Comparison of ENCODE assay signal across 12 cellular contexts in the genomic region with DNA sequence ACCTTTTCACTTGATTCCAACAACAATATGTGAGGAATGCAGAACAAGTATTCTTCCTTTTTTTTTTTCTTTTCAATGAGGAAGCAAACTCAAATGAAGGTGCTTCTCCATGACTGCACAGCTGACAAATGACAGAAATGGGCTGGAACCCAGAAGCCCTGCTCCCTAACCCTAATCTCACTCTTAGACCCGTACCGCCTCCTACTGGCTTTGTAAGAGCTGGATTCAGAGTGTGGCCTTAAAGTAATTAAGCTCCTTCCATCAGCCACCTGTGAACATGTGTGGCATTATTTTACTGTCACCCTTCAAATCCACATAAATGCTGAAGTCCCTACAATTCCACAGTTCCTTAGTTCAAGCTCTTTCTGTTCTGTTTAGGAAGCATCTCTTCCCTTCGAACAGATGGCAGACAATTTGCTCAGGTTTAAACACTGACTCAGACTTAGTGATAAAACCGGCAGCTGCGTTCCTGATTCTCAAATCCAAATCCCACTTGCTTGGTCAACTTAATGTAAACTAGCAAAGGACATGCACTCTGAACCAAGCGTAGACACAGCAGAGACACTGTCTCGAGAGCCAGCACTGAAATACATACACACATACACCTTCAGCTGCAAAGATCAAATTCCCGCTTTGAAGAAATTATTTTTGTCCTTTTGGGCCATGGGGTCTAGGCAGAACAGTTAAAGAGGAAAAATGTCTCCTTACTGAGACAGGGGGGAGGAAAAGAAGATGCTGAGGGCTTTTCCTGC.
A peak's percentile ranks its signal among the peaks of the same experiment; 100 is the strongest.
DNase-seq lines count a peak whose midpoint lies in the region; ATAC-seq, FAIRE-seq and TF ChIP-seq lines count a peak whose summit lies in the region.
"Had no signal": no experiment of that assay in that cellular context is flagged by ENCODE, and none has a peak within 500 bp of the region (broad histone marks: within the 10 kb centered on the region; RNA-seq: fewer than 3 reads in every experiment).

No MANE protein-coding gene starts in this region.

- H3K27ac Mint-ChIP-seq in WTC11 = no peak overlapping the region
- H3K27ac Mint-ChIP-seq: T-helper 1 cell treated with Interleukin-12 subunit alpha and Interleukin-12 subunit beta and Interleukin-4 antibody, amounts not matched to agents 30 μg/mL and 1 μg/mL, for 36 hours had no signal

- H3K27ac ChIP-seq in kidney (ENCODE audit: low read depth in 2 of 2, low read length in 2 of 2) = no peak overlapping the region
- H3K27ac ChIP-seq: ascending aorta had no signal

- peak; percentile 81 for ATAC-seq in WTC11
- ATAC-seq in HG03135 (IDR thresholded peaks at IDR 0.05; ENCODE audit: unreplicated experiment) = no peak

- CTCF ChIA-PET in WTC11 (lab: Charles Lee) = interaction anchor here (0.6 to 2.0 kb wide), 41 partner anchors 9 to 655 kb away, joined by 3 to 38 read pairs (median 4); a partner anchor contains a TSS

- intact Hi-C loops in kidney (cut with DNase I) = no loop called here

- TF ChIP-seq CTCF in LNCaP clone FGC (IDR thresholded peaks at IDR 0.05; ENCODE audit: control insufficient read depth, extremely low read depth, insufficient read depth) = peak; percentile 46
- no peak for TF ChIP-seq CTCF in WTC11 (IDR thresholded peaks at IDR 0.05)
- no peak for TF ChIP-seq CTCF in kidney (IDR thresholded peaks at IDR 0.05; ENCODE audit: borderline replicate concordance, extremely low read depth, insufficient read depth)

- no peaks in the 10 kb centered on the region for H3K36me3 ChIP-seq in kidney (ENCODE audit: control insufficient read depth in 1 of 2, insufficient read depth in 2 of 2, low read length in 2 of 2)
- H3K36me3 ChIP-seq: ascending aorta had no signal

- FAIRE-seq in kidney (lab: Jason Lieb, UNC) = no peak

- H3K27me3 Mint-ChIP-seq in WTC11 (ENCODE audit: low read depth) = no peaks in the 10 kb centered on the region

- POLR2A ChIA-PET in WTC11 (lab: Charles Lee) = interaction anchor here (0.6 kb wide), 1 partner anchor 126 kb away, joined by 3 read pairs; no protein-coding TSS in a partner anchor

- H3K4me1 ChIP-seq in kidney (ENCODE audit: control insufficient read depth in 1 of 2, insufficient read depth in 1 of 2, low read depth in 1 of 2, low read length in 2 of 2) = peaks cover 0 to 6% of the 10 kb centered on the region in 2 donors
- H3K4me1 ChIP-seq: ascending aorta had no signal

- no peaks in the 10 kb centered on the region for H3K9me3 ChIP-seq in kidney (ENCODE audit: control insufficient read depth in 1 of 2, low read length in 2 of 2)
- H3K9me3 ChIP-seq: ascending aorta had no signal

- no peak overlapping the region for H3K4me3 ChIP-seq in LNCaP clone FGC (ENCODE audit: low read depth, low read length)
- no peak overlapping the region for H3K4me3 ChIP-seq in kidney (ENCODE audit: low read length in 2 of 2)
- H3K4me3 ChIP-seq: ascending aorta had no signal

- peaks cover 12% of the 10 kb centered on the region for H3K9me3 Mint-ChIP-seq in WTC11
- H3K9me3 Mint-ChIP-seq: T-helper 1 cell treated with Interleukin-12 subunit alpha and Interleukin-12 subunit beta and Interleukin-4 antibody, amounts not matched to agents 30 μg/mL and 1 μg/mL, for 36 hours had no signal

- no peaks in the 10 kb centered on the region for H3K4me1 Mint-ChIP-seq in WTC11

- no peak overlapping the region for H3K9ac ChIP-seq in kidney (ENCODE audit: low read length in 2 of 2)

- H3K36me3 Mint-ChIP-seq in WTC11 = 0 out of 2 replicates have a peak, but pooled peaks cover 3% of the 10 kb centered on the region

- H3K4me3 Mint-ChIP-seq in WTC11 = no peak overlapping the region
- H3K4me3 Mint-ChIP-seq: T-helper 1 cell treated with Interleukin-12 subunit alpha and Interleukin-12 subunit beta and Interleukin-4 antibody, amounts not matched to agents 30 μg/mL and 1 μg/mL, for 36 hours had no signal

- DNase-seq in DMS 273 (lab: John Stamatoyannopoulos, UW; ENCODE audit: unreplicated experiment) = peak; percentile 70
- DNase-seq in LNCaP clone FGC (ENCODE audit: low read depth) = no peak
- peak; percentile 42 for DNase-seq in WTC11 (ENCODE audit: low spot score)
- DNase-seq in kidney tubule cell (ENCODE audit: low spot score) = peak; percentile 18
- no peak for DNase-seq in kidney
- no peak for DNase-seq in activated CD8-positive, alpha-beta memory T cell treated with anti-CD3 and anti-CD28 coated beads, Interleukin-2, amount 50 U/mL, for 4 hours
- DNase-seq in COLO668 (lab: John Stamatoyannopoulos, UW; ENCODE audit: unreplicated experiment) = no peak
- DNase-seq: NCI-H2107; stimulated activated naive CD4-positive, alpha-beta T cell had no signal

TF ChIP-seq in WTC11, 78 proteins besides CTCF, POLR2A, EP300 and RAD21:
- TF ChIP-seq ZNF232 (CRISPR knock-in tag; IDR thresholded peaks at IDR 0.05) (no peak), ZNF317 (CRISPR knock-in tag; IDR thresholded peaks at IDR 0.05; ENCODE audit: borderline replicate concordance, low read depth) (no peak), JUN (CRISPR knock-in tag; IDR thresholded peaks at IDR 0.05) (no peak), PRRX2 (CRISPR knock-in tag; IDR thresholded peaks at IDR 0.05) (no peak), TEAD4 (CRISPR knock-in tag; IDR thresholded peaks at IDR 0.05) (no peak)
- TF ChIP-seq, protein P1, sequence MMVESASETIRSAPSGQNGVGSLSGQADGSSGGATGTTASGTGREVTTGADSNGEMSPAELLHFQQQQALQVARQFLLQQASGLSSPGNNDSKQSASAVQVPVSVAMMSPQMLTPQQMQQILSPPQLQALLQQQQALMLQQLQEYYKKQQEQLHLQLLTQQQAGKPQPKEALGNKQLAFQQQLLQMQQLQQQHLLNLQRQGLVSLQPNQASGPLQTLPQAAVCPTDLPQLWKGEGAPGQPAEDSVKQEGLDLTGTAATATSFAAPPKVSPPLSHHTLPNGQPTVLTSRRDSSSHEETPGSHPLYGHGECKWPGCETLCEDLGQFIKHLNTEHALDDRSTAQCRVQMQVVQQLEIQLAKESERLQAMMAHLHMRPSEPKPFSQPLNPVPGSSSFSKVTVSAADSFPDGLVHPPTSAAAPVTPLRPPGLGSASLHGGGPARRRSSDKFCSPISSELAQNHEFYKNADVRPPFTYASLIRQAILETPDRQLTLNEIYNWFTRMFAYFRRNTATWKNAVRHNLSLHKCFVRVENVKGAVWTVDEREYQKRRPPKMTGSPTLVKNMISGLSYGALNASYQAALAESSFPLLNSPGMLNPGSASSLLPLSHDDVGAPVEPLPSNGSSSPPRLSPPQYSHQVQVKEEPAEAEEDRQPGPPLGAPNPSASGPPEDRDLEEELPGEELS (CRISPR knock-in tag; IDR thresholded peaks at IDR 0.05) = no peak
- TF ChIP-seq, protein P2, sequence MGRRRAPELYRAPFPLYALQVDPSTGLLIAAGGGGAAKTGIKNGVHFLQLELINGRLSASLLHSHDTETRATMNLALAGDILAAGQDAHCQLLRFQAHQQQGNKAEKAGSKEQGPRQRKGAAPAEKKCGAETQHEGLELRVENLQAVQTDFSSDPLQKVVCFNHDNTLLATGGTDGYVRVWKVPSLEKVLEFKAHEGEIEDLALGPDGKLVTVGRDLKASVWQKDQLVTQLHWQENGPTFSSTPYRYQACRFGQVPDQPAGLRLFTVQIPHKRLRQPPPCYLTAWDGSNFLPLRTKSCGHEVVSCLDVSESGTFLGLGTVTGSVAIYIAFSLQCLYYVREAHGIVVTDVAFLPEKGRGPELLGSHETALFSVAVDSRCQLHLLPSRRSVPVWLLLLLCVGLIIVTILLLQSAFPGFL (CRISPR knock-in tag; IDR thresholded peaks at IDR 0.05; ENCODE audit: borderline replicate concordance) = no peak
- TF ChIP-seq, protein P3, sequence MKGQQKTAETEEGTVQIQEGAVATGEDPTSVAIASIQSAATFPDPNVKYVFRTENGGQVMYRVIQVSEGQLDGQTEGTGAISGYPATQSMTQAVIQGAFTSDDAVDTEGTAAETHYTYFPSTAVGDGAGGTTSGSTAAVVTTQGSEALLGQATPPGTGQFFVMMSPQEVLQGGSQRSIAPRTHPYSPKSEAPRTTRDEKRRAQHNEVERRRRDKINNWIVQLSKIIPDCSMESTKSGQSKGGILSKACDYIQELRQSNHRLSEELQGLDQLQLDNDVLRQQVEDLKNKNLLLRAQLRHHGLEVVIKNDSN (CRISPR knock-in tag; IDR thresholded peaks at IDR 0.05) = no peak
- TF ChIP-seq, protein P4, sequence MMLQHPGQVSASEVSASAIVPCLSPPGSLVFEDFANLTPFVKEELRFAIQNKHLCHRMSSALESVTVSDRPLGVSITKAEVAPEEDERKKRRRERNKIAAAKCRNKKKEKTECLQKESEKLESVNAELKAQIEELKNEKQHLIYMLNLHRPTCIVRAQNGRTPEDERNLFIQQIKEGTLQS (CRISPR knock-in tag; conservative IDR thresholded peaks at IDR 0.05) = no peak
- TF ChIP-seq, protein P5, sequence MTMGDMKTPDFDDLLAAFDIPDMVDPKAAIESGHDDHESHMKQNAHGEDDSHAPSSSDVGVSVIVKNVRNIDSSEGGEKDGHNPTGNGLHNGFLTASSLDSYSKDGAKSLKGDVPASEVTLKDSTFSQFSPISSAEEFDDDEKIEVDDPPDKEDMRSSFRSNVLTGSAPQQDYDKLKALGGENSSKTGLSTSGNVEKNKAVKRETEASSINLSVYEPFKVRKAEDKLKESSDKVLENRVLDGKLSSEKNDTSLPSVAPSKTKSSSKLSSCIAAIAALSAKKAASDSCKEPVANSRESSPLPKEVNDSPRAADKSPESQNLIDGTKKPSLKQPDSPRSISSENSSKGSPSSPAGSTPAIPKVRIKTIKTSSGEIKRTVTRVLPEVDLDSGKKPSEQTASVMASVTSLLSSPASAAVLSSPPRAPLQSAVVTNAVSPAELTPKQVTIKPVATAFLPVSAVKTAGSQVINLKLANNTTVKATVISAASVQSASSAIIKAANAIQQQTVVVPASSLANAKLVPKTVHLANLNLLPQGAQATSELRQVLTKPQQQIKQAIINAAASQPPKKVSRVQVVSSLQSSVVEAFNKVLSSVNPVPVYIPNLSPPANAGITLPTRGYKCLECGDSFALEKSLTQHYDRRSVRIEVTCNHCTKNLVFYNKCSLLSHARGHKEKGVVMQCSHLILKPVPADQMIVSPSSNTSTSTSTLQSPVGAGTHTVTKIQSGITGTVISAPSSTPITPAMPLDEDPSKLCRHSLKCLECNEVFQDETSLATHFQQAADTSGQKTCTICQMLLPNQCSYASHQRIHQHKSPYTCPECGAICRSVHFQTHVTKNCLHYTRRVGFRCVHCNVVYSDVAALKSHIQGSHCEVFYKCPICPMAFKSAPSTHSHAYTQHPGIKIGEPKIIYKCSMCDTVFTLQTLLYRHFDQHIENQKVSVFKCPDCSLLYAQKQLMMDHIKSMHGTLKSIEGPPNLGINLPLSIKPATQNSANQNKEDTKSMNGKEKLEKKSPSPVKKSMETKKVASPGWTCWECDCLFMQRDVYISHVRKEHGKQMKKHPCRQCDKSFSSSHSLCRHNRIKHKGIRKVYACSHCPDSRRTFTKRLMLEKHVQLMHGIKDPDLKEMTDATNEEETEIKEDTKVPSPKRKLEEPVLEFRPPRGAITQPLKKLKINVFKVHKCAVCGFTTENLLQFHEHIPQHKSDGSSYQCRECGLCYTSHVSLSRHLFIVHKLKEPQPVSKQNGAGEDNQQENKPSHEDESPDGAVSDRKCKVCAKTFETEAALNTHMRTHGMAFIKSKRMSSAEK (CRISPR knock-in tag; IDR thresholded peaks at IDR 0.05; ENCODE audit: borderline replicate concordance) = no peak
TF ChIP-seq in WTC11: peak in this region for 0.

Comparison
In these comparisons a context has a peak if more than half of its experiments do, and no peak if none do; other contexts are left out.
1. DNase-seq: peak in DMS 273 (single experiment), WTC11 (single experiment) and kidney tubule cell (single experiment); none in LNCaP clone FGC (single experiment), kidney (single experiment), activated CD8-positive, alpha-beta memory T cell treated with anti-CD3 and anti-CD28 coated beads, Interleukin-2, amount 50 U/mL, for 4 hours (single experiment) and COLO668 (single experiment).